Comparison of ENCODE assay signal across 8 cellular contexts in the genomic region with DNA sequence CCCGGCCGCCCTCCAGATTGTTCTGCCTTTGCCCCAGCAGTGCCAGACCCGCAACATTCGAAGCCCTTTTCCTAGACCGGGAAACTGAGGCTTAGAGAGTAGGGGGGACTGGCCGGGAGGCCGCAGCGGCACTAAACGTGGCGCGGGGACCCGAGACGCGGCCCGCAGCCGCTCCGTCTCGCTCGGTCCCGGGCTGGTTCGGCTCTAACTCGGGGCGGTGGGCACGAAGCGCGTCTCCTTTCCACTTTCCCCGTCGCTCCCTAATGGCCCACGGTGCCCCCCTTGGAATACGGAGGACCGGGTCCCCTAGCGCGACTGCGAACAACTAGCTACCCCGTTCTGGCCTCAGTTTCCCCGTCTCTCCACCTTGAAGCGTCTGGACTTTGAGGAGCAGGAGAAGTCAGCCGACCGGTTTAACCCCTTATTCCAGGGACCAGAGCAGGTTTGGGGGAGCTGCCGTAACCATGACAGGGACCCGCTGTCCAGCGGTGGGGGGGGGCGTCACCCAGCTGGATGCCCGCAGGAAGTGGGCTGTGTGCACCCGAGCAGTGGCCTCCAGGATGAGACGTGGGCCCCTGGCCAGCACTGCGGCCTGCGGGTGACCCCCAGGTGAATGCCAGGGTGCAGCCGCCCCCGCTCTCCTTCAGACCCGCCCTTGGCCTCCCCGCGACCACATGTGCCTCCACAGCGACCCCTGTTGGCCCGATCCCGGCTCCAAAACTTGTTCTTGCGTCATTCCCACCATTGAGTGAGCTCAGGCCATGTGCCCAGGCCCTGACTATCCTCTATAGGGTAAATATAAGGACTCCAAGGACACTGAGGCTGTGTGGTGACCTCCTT. TPM values are rescaled to one million over a fixed set of nuclear protein-coding genes. Genes with fewer than 3 reads are reported as not detected.
DNase-seq lines count a peak whose midpoint lies in the region; ATAC-seq, FAIRE-seq and TF ChIP-seq lines count a peak whose summit lies in the region.

No MANE protein-coding gene starts in this region.

- H3K27me3 ChIP-seq in HepG2 (ENCODE audit: control insufficient read depth in 1 of 2, insufficient read depth in 2 of 2, low read length in 2 of 2): no peaks in the 10 kb centered on the region; a peak in 2 of 5 replicates

- TF ChIP-seq CTCF in GM13976 (IDR thresholded peaks at IDR 0.05; ENCODE audit: borderline replicate concordance, control extremely low read depth, extremely low read depth, insufficient read depth, missing control alignments): peak; percentile 53
- peak; percentile 97 for TF ChIP-seq CTCF in HepG2 (CRISPR knock-in tag; IDR thresholded peaks at IDR 0.05)

- H3K9ac ChIP-seq in HepG2 (ENCODE audit: insufficient read depth, low read depth, low read length): peak overlapping the region; percentile 99

- H3K4me1 Mint-ChIP-seq in activated CD4-positive, alpha-beta memory T cell treated with anti-CD3 and anti-CD28 coated beads for 36 hours (ENCODE audit: low read depth): peaks cover 29% of the 10 kb centered on the region

- POLR2A ChIA-PET in activated CD4-positive, alpha-beta memory T cell treated with anti-CD3 and anti-CD28 coated beads for 36 hours (lab: Charles Lee): interaction anchor here (0.6 to 0.7 kb wide), 2 partner anchors 20 to 98 kb away, joined by 3 read pairs; no protein-coding TSS in a partner anchor
- POLR2A ChIA-PET in HepG2 (lab: Yijun Ruan, JAX): interaction anchor here (0.7 to 17.5 kb wide), 15 partner anchors 9 to 529 kb away, joined by 3 to 976 read pairs (median 4); partner anchors contain the start of genes GGA1, LGALS2, MFNG and PDXP

- H3K36me3 Mint-ChIP-seq in activated CD4-positive, alpha-beta memory T cell treated with anti-CD3 and anti-CD28 coated beads for 36 hours: no peaks in the 10 kb centered on the region

- peak; percentile 49 for FAIRE-seq in HepG2 (lab: Jason Lieb, UNC)

- no peaks in the 10 kb centered on the region for H3K9me3 ChIP-seq in HepG2 (ENCODE audit: low read length)

- H3K4me3 ChIP-seq in HepG2 (replicated peaks in 1 of 3; ENCODE audit: insufficient read depth in 1 of 3, low read depth in 2 of 3, low read length in 3 of 3): peak overlapping the region; percentile 91 to 98 (median 98)

- WGBS in HepG2 (ENCODE audit: low lambda C conversion rate): 0% methylated on average over 22 of the region's 57 CpGs

- H4K20me1 ChIP-seq in HepG2 (ENCODE audit: insufficient read depth, low read length): peaks cover 23% of the 10 kb centered on the region

- H3K36me3 ChIP-seq in HepG2 (replicated peaks in 1 of 2; ENCODE audit: control insufficient read depth in 1 of 2, insufficient read depth in 2 of 2, low read length in 2 of 2): peaks cover 3 to 16% of the 10 kb centered on the region in 2 experiments; a peak in 4 of 5 replicates

- H3K27ac Mint-ChIP-seq in activated CD4-positive, alpha-beta memory T cell treated with anti-CD3 and anti-CD28 coated beads for 36 hours: no peak overlapping the region

- peaks cover 48% of the 10 kb centered on the region for H3K27me3 Mint-ChIP-seq in activated CD4-positive, alpha-beta memory T cell treated with anti-CD3 and anti-CD28 coated beads for 36 hours

- in situ Hi-C loops in GM13976 (cut with MboI; ENCODE audit: low sequenced_read_pairs, unreplicated experiment): no loop called here
- in situ Hi-C loops in HepG2 (cut with HindIII; ENCODE audit: extremely low pct_ligation_motif_present, low pct_unique_long_range_greater_than_20kb): no loop called here

- intact Hi-C loops in activated CD4-positive, alpha-beta memory T cell treated with anti-CD3 and anti-CD28 coated beads for 36 hours (cut with micrococcal nuclease): no loop called here
- intact Hi-C loops in HepG2 (cut with micrococcal nuclease; ENCODE audit: unreplicated experiment): no loop called here

- H3K79me2 ChIP-seq in HepG2 (ENCODE audit: insufficient read depth, low read length): peaks cover 55% of the 10 kb centered on the region

- H3K4me3 Mint-ChIP-seq in activated CD4-positive, alpha-beta memory T cell treated with anti-CD3 and anti-CD28 coated beads for 36 hours: peak overlapping the region; percentile 54

- TSS peak; percentile 74 for BruUV-seq in HepG2 (replicated peaks; lab: Mats Ljungman, UMichigan)

- peak; percentile 85 for TF ChIP-seq RAD21 in HepG2 (CRISPR knock-in tag; IDR thresholded peaks at IDR 0.05)

- peaks cover 81% of the 10 kb centered on the region for H3K4me1 ChIP-seq in HepG2 (ENCODE audit: insufficient read depth, low read length)

- TF ChIP-seq POLR2A in HepG2 (IDR thresholded peaks at IDR 0.05; ENCODE audit: insufficient read depth in 1 of 2, low read depth in 2 of 2, low read length in 2 of 2): peak; percentile 73 to 75

- ATAC-seq in HepG2 (peak; percentile 45), GM18909 (IDR thresholded peaks at IDR 0.05; ENCODE audit: poor library complexity, unreplicated experiment) (no peak), GM19324 (IDR thresholded peaks at IDR 0.05; ENCODE audit: low FRiP score, unreplicated experiment) (no peak)

- peak; percentile 91 for DNase-seq in GM13976 (ENCODE audit: low spot score)
- peak; percentile 31 for DNase-seq in NCI-H2171 treated with DMSO at 0.1 percent for 48 hours (lab: John Stamatoyannopoulos, UW)
- peak; percentile 91 for DNase-seq in activated CD4-positive, alpha-beta memory T cell treated with anti-CD3 and anti-CD28 coated beads for 36 hours
- DNase-seq in dermis blood vessel endothelial cell: peak; percentile 94
- peak; percentile 85 for DNase-seq in HepG2 (ENCODE audit: low spot score)
- peak; percentile 89 to 91 for DNase-seq in stimulated activated CD4-positive, alpha-beta T cell treated with anti-CD3 and anti-CD28 coated beads, Interleukin-2, amount 100 ng/mL, for 24 hours

- no peak overlapping the region for H2AFZ ChIP-seq in HepG2 (ENCODE audit: low read length)

- CTCF ChIA-PET in activated CD4-positive, alpha-beta memory T cell treated with anti-CD3 and anti-CD28 coated beads for 36 hours (lab: Charles Lee): interaction anchor here (0.6 to 15.3 kb wide), 22 partner anchors 9 to 319 kb away, joined by 3 to 612 read pairs (median 4); partner anchors contain the start of genes GGA1 and MFNG
- CTCF ChIA-PET in HepG2 (lab: Yijun Ruan, JAX; ENCODE audit: low intra/inter-chr PET ratio, low total read pairs): interaction anchor here (1.2 to 4.1 kb wide), 4 partner anchors 11 to 22 kb away, joined by 3 to 39 read pairs (median 8); no protein-coding TSS in a partner anchor

- TF ChIP-seq EP300 in HepG2 (IDR thresholded peaks at IDR 0.05; ENCODE audit: low read depth in 2 of 2, low read length in 2 of 2) (peak; percentile 69 to 73; a peak in 3 of 4 replicates), HepG2 (CRISPR knock-in tag; IDR thresholded peaks at IDR 0.05; ENCODE audit: borderline replicate concordance) (peak; percentile 75)

- peak overlapping the region; percentile 91 for H3K27ac ChIP-seq in HepG2 (ENCODE audit: extremely low read length, insufficient read depth, low read length)

- peak overlapping the region; percentile 96 for H3K4me2 ChIP-seq in HepG2 (ENCODE audit: low read depth, low read length)

- H3K9me3 Mint-ChIP-seq in activated CD4-positive, alpha-beta memory T cell treated with anti-CD3 and anti-CD28 coated beads for 36 hours: no peaks in the 10 kb centered on the region

RNA-seq across cellular contexts. Expression of gene CDC42EP1, which starts 1.1 kb away (rescaled TPM):
- 1 to 10 TPM; 1.4 to 1.9 TPM for total RNA-seq in activated CD4-positive, alpha-beta memory T cell treated with anti-CD3 and anti-CD28 coated beads for 36 hours
- total RNA-seq in dermis blood vessel endothelial cell (22.6 and 25.8 TPM in 2 replicates), HepG2 (2016; rRNA removed; fragmentation: Illumina TruSeq; extraction: Trizol) (25.4 and 29.5 TPM in 2 replicates)
- 19.5 and 29.1 TPM in 2 replicates for total RNA-seq in HepG2 (2016; cell fraction: cytosol; rRNA removed; fragmentation: Illumina TruSeq; extraction: Trizol; ENCODE audit: low read depth)
- 20.9 and 29.7 TPM in 2 replicates for total RNA-seq in HepG2 (2016; cell fraction: insoluble cytoplasmic fraction; rRNA removed; fragmentation: Illumina TruSeq; extraction: Trizol)
- 44.9 and 63.7 TPM in 2 replicates for total RNA-seq in HepG2 (2016; cell fraction: membrane; rRNA removed; fragmentation: Illumina TruSeq; extraction: Trizol)
- total RNA-seq in HepG2 (2016; cell fraction: nucleus; rRNA removed; fragmentation: Illumina TruSeq; extraction: Trizol): 15.7 and 18.6 TPM in 2 replicates
- 17.1 and 26.7 TPM in 2 replicates for polyA plus RNA-seq in HepG2 (2011; rRNA removed)
- 13.8 and 17.6 TPM in 2 replicates for polyA plus RNA-seq in HepG2 (2011; cell fraction: cytosol; rRNA removed)
- polyA plus RNA-seq in HepG2 (2011; cell fraction: nucleus; rRNA removed): 37.8 and 38.3 TPM in 2 replicates
- 45.1 and 72.3 TPM in 2 replicates for polyA plus RNA-seq in HepG2 (2012)
- 49.0 and 73.1 TPM in 2 replicates for polyA plus RNA-seq in HepG2 (2016; cell fraction: cytosol; fragmentation: Illumina TruSeq; extraction: Trizol; ENCODE audit: low read depth)
- polyA plus RNA-seq in HepG2 (2016; cell fraction: insoluble cytoplasmic fraction; fragmentation: Illumina TruSeq; extraction: Trizol; ENCODE audit: low read depth): 53.9 and 76.0 TPM in 2 replicates
- polyA plus RNA-seq in HepG2 (2016; cell fraction: membrane; fragmentation: Illumina TruSeq; extraction: Trizol; ENCODE audit: low read depth): 99.7 and 119 TPM in 2 replicates
- 54.3 and 56.0 TPM in 2 replicates for polyA plus RNA-seq in HepG2 (2016; cell fraction: nucleus; fragmentation: Illumina TruSeq; extraction: Trizol; ENCODE audit: insufficient read depth, low read depth)
- polyA minus RNA-seq in HepG2 (2011; rRNA and poly(A)+ RNA removed; ENCODE audit: low replicate concordance): 12.0 and 24.2 TPM in 2 replicates
- polyA minus RNA-seq in HepG2 (2011; cell fraction: cytosol; rRNA and poly(A)+ RNA removed): 20.7 and 21.6 TPM in 2 replicates
- 12.2 and 15.4 TPM in 2 replicates for polyA minus RNA-seq in HepG2 (2011; cell fraction: nucleus; rRNA and poly(A)+ RNA removed)

RNA-seq across cellular contexts. Expression of gene LGALS2, which starts 18.5 kb away (rescaled TPM):
- total RNA-seq in activated CD4-positive, alpha-beta memory T cell treated with anti-CD3 and anti-CD28 coated beads for 36 hours: not detected
- not detected in 2 replicates for total RNA-seq in dermis blood vessel endothelial cell
- total RNA-seq in HepG2 (2016; rRNA removed; fragmentation: Illumina TruSeq; extraction: Trizol): 43.4 and 56.0 TPM in 2 replicates
- 30.8 and 33.0 TPM in 2 replicates for total RNA-seq in HepG2 (2016; cell fraction: cytosol; rRNA removed; fragmentation: Illumina TruSeq; extraction: Trizol; ENCODE audit: low read depth)
- total RNA-seq in HepG2 (2016; cell fraction: insoluble cytoplasmic fraction; rRNA removed; fragmentation: Illumina TruSeq; extraction: Trizol): 39.7 and 64.4 TPM in 2 replicates
- 19.3 and 21.2 TPM in 2 replicates for total RNA-seq in HepG2 (2016; cell fraction: membrane; rRNA removed; fragmentation: Illumina TruSeq; extraction: Trizol)
- total RNA-seq in HepG2 (2016; cell fraction: nucleus; rRNA removed; fragmentation: Illumina TruSeq; extraction: Trizol): 9.7 and 10.9 TPM in 2 replicates
- polyA plus RNA-seq in HepG2 (2011; rRNA removed): 32.5 and 56.1 TPM in 2 replicates
- polyA plus RNA-seq in HepG2 (2011; cell fraction: cytosol; rRNA removed): 32.1 and 47.7 TPM in 2 replicates
- 5.1 and 7.9 TPM in 2 replicates for polyA plus RNA-seq in HepG2 (2011; cell fraction: nucleus; rRNA removed)
- 54.6 and 60.7 TPM in 2 replicates for polyA plus RNA-seq in HepG2 (2012)
- polyA plus RNA-seq in HepG2 (2016; cell fraction: cytosol; fragmentation: Illumina TruSeq; extraction: Trizol; ENCODE audit: low read depth): 30.1 and 38.1 TPM in 2 replicates
- polyA plus RNA-seq in HepG2 (2016; cell fraction: insoluble cytoplasmic fraction; fragmentation: Illumina TruSeq; extraction: Trizol; ENCODE audit: low read depth): 59.5 and 62.8 TPM in 2 replicates
- polyA plus RNA-seq in HepG2 (2016; cell fraction: membrane; fragmentation: Illumina TruSeq; extraction: Trizol; ENCODE audit: low read depth): 14.5 and 18.2 TPM in 2 replicates
- polyA plus RNA-seq in HepG2 (2016; cell fraction: nucleus; fragmentation: Illumina TruSeq; extraction: Trizol; ENCODE audit: insufficient read depth, low read depth): 20.3 and 23.8 TPM in 2 replicates
- 3.2 TPM in 1 of 2 replicates, not detected in the other for polyA minus RNA-seq in HepG2 (2011; rRNA and poly(A)+ RNA removed; ENCODE audit: low replicate concordance)
- polyA minus RNA-seq in HepG2 (2011; cell fraction: cytosol; rRNA and poly(A)+ RNA removed): 2.0 TPM in 2 replicates
- 1.9 TPM in 1 of 2 replicates, not detected in the other for polyA minus RNA-seq in HepG2 (2011; cell fraction: nucleus; rRNA and poly(A)+ RNA removed)

RNA-seq across cellular contexts. Expression of gene CARD10, which starts 42.2 kb away (rescaled TPM):
- under 1 TPM in 1 of 2 experiments, not detected in 1; 0.12 TPM for total RNA-seq in activated CD4-positive, alpha-beta memory T cell treated with anti-CD3 and anti-CD28 coated beads for 36 hours
- total RNA-seq in dermis blood vessel endothelial cell (55.8 and 61.6 TPM in 2 replicates), HepG2 (2016; rRNA removed; fragmentation: Illumina TruSeq; extraction: Trizol) (28.9 and 35.2 TPM in 2 replicates)
- total RNA-seq in HepG2 (2016; cell fraction: cytosol; rRNA removed; fragmentation: Illumina TruSeq; extraction: Trizol; ENCODE audit: low read depth): 3.9 and 4.1 TPM in 2 replicates
- total RNA-seq in HepG2 (2016; cell fraction: insoluble cytoplasmic fraction; rRNA removed; fragmentation: Illumina TruSeq; extraction: Trizol): 24.8 and 36.0 TPM in 2 replicates
- 11.9 and 12.5 TPM in 2 replicates for total RNA-seq in HepG2 (2016; cell fraction: membrane; rRNA removed; fragmentation: Illumina TruSeq; extraction: Trizol)
- 17.8 and 21.3 TPM in 2 replicates for total RNA-seq in HepG2 (2016; cell fraction: nucleus; rRNA removed; fragmentation: Illumina TruSeq; extraction: Trizol)
- polyA plus RNA-seq in HepG2 (2011; rRNA removed): 55.8 and 92.3 TPM in 2 replicates
- 52.6 and 75.1 TPM in 2 replicates for polyA plus RNA-seq in HepG2 (2011; cell fraction: cytosol; rRNA removed)
- polyA plus RNA-seq in HepG2 (2011; cell fraction: nucleus; rRNA removed): 203 and 227 TPM in 2 replicates
- 46.8 and 57.2 TPM in 2 replicates for polyA plus RNA-seq in HepG2 (2012)
- 3.0 TPM in 2 replicates for polyA plus RNA-seq in HepG2 (2016; cell fraction: cytosol; fragmentation: Illumina TruSeq; extraction: Trizol; ENCODE audit: low read depth)
- 28.5 and 30.3 TPM in 2 replicates for polyA plus RNA-seq in HepG2 (2016; cell fraction: insoluble cytoplasmic fraction; fragmentation: Illumina TruSeq; extraction: Trizol; ENCODE audit: low read depth)
- polyA plus RNA-seq in HepG2 (2016; cell fraction: membrane; fragmentation: Illumina TruSeq; extraction: Trizol; ENCODE audit: low read depth): 9.1 and 9.4 TPM in 2 replicates
- polyA plus RNA-seq in HepG2 (2016; cell fraction: nucleus; fragmentation: Illumina TruSeq; extraction: Trizol; ENCODE audit: insufficient read depth, low read depth): 42.1 and 44.8 TPM in 2 replicates
- polyA minus RNA-seq in HepG2 (2011; rRNA and poly(A)+ RNA removed; ENCODE audit: low replicate concordance): 15.9 and 164 TPM in 2 replicates
- polyA minus RNA-seq in HepG2 (2011; cell fraction: cytosol; rRNA and poly(A)+ RNA removed): 61.5 and 72.6 TPM in 2 replicates
- polyA minus RNA-seq in HepG2 (2011; cell fraction: nucleus; rRNA and poly(A)+ RNA removed): 31.9 and 42.5 TPM in 2 replicates

RNA-seq across cellular contexts. Expression of gene GGA1, which starts 47.2 kb away (rescaled TPM):
- 10 to 100 TPM; 59.0 to 61.1 TPM for total RNA-seq in activated CD4-positive, alpha-beta memory T cell treated with anti-CD3 and anti-CD28 coated beads for 36 hours
- 48.3 and 55.3 TPM in 2 replicates for total RNA-seq in dermis blood vessel endothelial cell
- 16.0 and 29.1 TPM in 2 replicates for total RNA-seq in HepG2 (2016; rRNA removed; fragmentation: Illumina TruSeq; extraction: Trizol)
- total RNA-seq in HepG2 (2016; cell fraction: cytosol; rRNA removed; fragmentation: Illumina TruSeq; extraction: Trizol; ENCODE audit: low read depth): 16.1 and 18.1 TPM in 2 replicates
- 13.7 and 32.9 TPM in 2 replicates for total RNA-seq in HepG2 (2016; cell fraction: insoluble cytoplasmic fraction; rRNA removed; fragmentation: Illumina TruSeq; extraction: Trizol)
- 22.2 and 24.3 TPM in 2 replicates for total RNA-seq in HepG2 (2016; cell fraction: membrane; rRNA removed; fragmentation: Illumina TruSeq; extraction: Trizol)
- 34.3 and 44.4 TPM in 2 replicates for total RNA-seq in HepG2 (2016; cell fraction: nucleus; rRNA removed; fragmentation: Illumina TruSeq; extraction: Trizol)
- polyA plus RNA-seq in HepG2 (2011; rRNA removed): 87.2 and 103 TPM in 2 replicates
- polyA plus RNA-seq in HepG2 (2011; cell fraction: cytosol; rRNA removed): 22.6 and 34.6 TPM in 2 replicates
- 436 and 489 TPM in 2 replicates for polyA plus RNA-seq in HepG2 (2011; cell fraction: nucleus; rRNA removed)
- 51.1 and 57.0 TPM in 2 replicates for polyA plus RNA-seq in HepG2 (2012)
- polyA plus RNA-seq in HepG2 (2016; cell fraction: cytosol; fragmentation: Illumina TruSeq; extraction: Trizol; ENCODE audit: low read depth): 4.7 and 5.0 TPM in 2 replicates
- 13.0 and 17.9 TPM in 2 replicates for polyA plus RNA-seq in HepG2 (2016; cell fraction: insoluble cytoplasmic fraction; fragmentation: Illumina TruSeq; extraction: Trizol; ENCODE audit: low read depth)
- polyA plus RNA-seq in HepG2 (2016; cell fraction: membrane; fragmentation: Illumina TruSeq; extraction: Trizol; ENCODE audit: low read depth): 11.4 and 12.2 TPM in 2 replicates
- 138 and 147 TPM in 2 replicates for polyA plus RNA-seq in HepG2 (2016; cell fraction: nucleus; fragmentation: Illumina TruSeq; extraction: Trizol; ENCODE audit: insufficient read depth, low read depth)
- 31.3 and 75.9 TPM in 2 replicates for polyA minus RNA-seq in HepG2 (2011; rRNA and poly(A)+ RNA removed; ENCODE audit: low replicate concordance)
- polyA minus RNA-seq in HepG2 (2011; cell fraction: cytosol; rRNA and poly(A)+ RNA removed): 15.5 and 19.6 TPM in 2 replicates
- 83.2 and 84.5 TPM in 2 replicates for polyA minus RNA-seq in HepG2 (2011; cell fraction: nucleus; rRNA and poly(A)+ RNA removed)

Comparison
In these comparisons a context has a peak if more than half of its experiments do, and no peak if none do; other contexts are left out.
1. DNase-seq: peak in every context shown above with its lines; median percentile 94 in dermis blood vessel endothelial cell; 91 in GM13976; 91 in activated CD4-positive, alpha-beta memory T cell treated with anti-CD3 and anti-CD28 coated beads for 36 hours; 90 in stimulated activated CD4-positive, alpha-beta T cell treated with anti-CD3 and anti-CD28 coated beads, Interleukin-2, amount 100 ng/mL, for 24 hours; 85 in HepG2; 31 in NCI-H2171 treated with DMSO at 0.1 percent for 48 hours.
2. RNA of gene LGALS2, which starts 18.5 kb away (total RNA-seq): 9.7 to 64.4 TPM in HepG2; not detected in activated CD4-positive, alpha-beta memory T cell treated with anti-CD3 and anti-CD28 coated beads for 36 hours and not detected in dermis blood vessel endothelial cell; every median in the first group is over 10 times any median in the second.
3. RNA of gene CARD10, which starts 42.2 kb away (total RNA-seq): 55.8 to 61.6 TPM in dermis blood vessel endothelial cell and 3.9 to 36.0 TPM in HepG2; 0.12 TPM in activated CD4-positive, alpha-beta memory T cell treated with anti-CD3 and anti-CD28 coated beads for 36 hours; every median in the first group is over 4 times any median in the second.